ENCODE assay signal across 21 cellular contexts in genomic region chr6:24838994-24839393, GRCh38. TPM values are rescaled to one million over a fixed set of nuclear protein-coding genes. Genes with fewer than 3 reads are reported as not detected.
DNase-seq lines count a peak whose midpoint lies in the region; ATAC-seq, FAIRE-seq and TF ChIP-seq lines count a peak whose summit lies in the region.
"Had no signal": no experiment of that assay in that cellular context is flagged by ENCODE, and none has a peak within 500 bp of the region (broad histone marks: within the 10 kb centered on the region; RNA-seq: fewer than 3 reads in every experiment).

No MANE protein-coding gene starts in this region.

- WGBS in K562 (ENCODE audit: insufficient coverage, low coverage, missing lambda C conversion rate) = 0% methylated on average over 5 of the region's 5 CpGs
- 90 to 91% methylated on average over 5 of the region's 5 CpGs for WGBS in thyroid gland, 2 donors
- WGBS in aorta, 2 donors = 90 to 93% methylated on average over 5 of the region's 5 CpGs

- TF ChIP-seq CTCF in activated B cell treated with CpG ODN at 0.5 μM for 24 hours (IDR thresholded peaks at IDR 0.05) = no peak
- no peak for TF ChIP-seq CTCF in K562 (IDR thresholded peaks at IDR 0.05 in 2 of 3, conservative IDR thresholded peaks at IDR 0.05 in 1 of 3; ENCODE audit: insufficient read depth in 2 of 3, low read depth in 1 of 3, low read length in 3 of 3)
- TF ChIP-seq CTCF in thyroid gland (IDR thresholded peaks at IDR 0.05) = no peak
- no peak for TF ChIP-seq CTCF in D721Med (IDR thresholded peaks at IDR 0.05; ENCODE audit: insufficient read depth, missing control alignments)

- intact Hi-C loops in activated B cell treated with CpG ODN at 0.5 μM for 24 hours (cut with micrococcal nuclease) (no loop called here), K562 (cut with micrococcal nuclease) (no loop called here), thyroid gland (cut with DNase I) (no loop called here), aorta (cut with DNase I) (no loop called here)

- H2AFZ ChIP-seq in K562 (ENCODE audit: low read depth, low read length) = no peak overlapping the region
- H2AFZ ChIP-seq: hepatocyte had no signal

- no peak for TF ChIP-seq POLR2A in K562 (conservative IDR thresholded peaks at IDR 0.05)
- TF ChIP-seq POLR2A in thyroid gland (IDR thresholded peaks at IDR 0.05) = no peak

- H3K27me3 ChIP-seq in K562 (ENCODE audit: control insufficient read depth in 2 of 2, insufficient read depth in 2 of 2, low read length in 2 of 2) (peaks cover 15 to 28% of the 10 kb centered on the region in 2 experiments), thyroid gland (no peaks in the 10 kb centered on the region), aorta (ENCODE audit: control insufficient read depth in 1 of 2, insufficient read depth in 2 of 2, low read length in 1 of 2) (no peaks in the 10 kb centered on the region)
- H3K27me3 ChIP-seq: hepatocyte had no signal

- ATAC-seq in activated B cell treated with CpG ODN at 0.5 μM for 24 hours (ENCODE audit: low read depth) (no peak), K562 (no peak), aorta (ENCODE audit: low FRiP score) (no peak)
- ATAC-seq: foreskin keratinocyte, left ventricle myocardium superior had no signal

- H3K27ac Mint-ChIP-seq in activated B cell treated with CpG ODN at 0.5 μM for 24 hours = peak overlapping the region; percentile 72

- POLR2A ChIA-PET in activated B cell treated with CpG ODN at 0.5 μM for 24 hours (lab: Charles Lee) = interaction anchor here (0.5 kb wide), 1 partner anchor 48 kb away, joined by 4 read pairs; no protein-coding TSS in a partner anchor
- POLR2A ChIA-PET in K562 (lab: Yijun Ruan, JAX) = no interaction called here

- peaks cover 93% of the 10 kb centered on the region for H3K36me3 Mint-ChIP-seq in activated B cell treated with CpG ODN at 0.5 μM for 24 hours (ENCODE audit: low read depth)

- peak in 5 of 6 experiments; percentile 24 to 63 (median 50) for DNase-seq in stimulated activated naive CD4-positive, alpha-beta T cell (lab: John Stamatoyannopoulos, UW)
- no peak for DNase-seq in stimulated activated naive CD4-positive, alpha-beta T cell treated with Interleukin-2 at 50 U/mL for 16 hours (lab: John Stamatoyannopoulos, UW)
- DNase-seq in activated B cell treated with CpG ODN at 0.5 μM for 24 hours (no peak), K562 (ENCODE audit: extremely low read depth in 1 of 4, low spot score in 3 of 4) (no peak), thyroid gland (no peak), aorta (no peak), D721Med (ENCODE audit: insufficient read length, low spot score) (no peak)
- DNase-seq: effector CD4-positive, alpha-beta T cell; foreskin keratinocyte; HCEC 1CT; left ventricle myocardium superior; midbrain; NCI-H2171 treated with DMSO at 0.1 percent for 48 hours; NCI-H526 treated with DMSO at 0.1 percent for 48 hours had no signal

- H3K4me1 ChIP-seq in K562 (replicated peaks in 1 of 2; ENCODE audit: control insufficient read depth in 2 of 2, insufficient read depth in 2 of 2, low read length in 2 of 2) = no peaks in the 10 kb centered on the region
- peaks cover 45 to 60% of the 10 kb centered on the region in 2 donors for H3K4me1 ChIP-seq in thyroid gland
- H3K4me1 ChIP-seq in aorta (ENCODE audit: control insufficient read depth in 1 of 2, insufficient read depth in 2 of 2, low read length in 2 of 2) = no peaks in the 10 kb centered on the region
- H3K4me1 ChIP-seq: foreskin keratinocyte had no signal

- H3K4me1 Mint-ChIP-seq in activated B cell treated with CpG ODN at 0.5 μM for 24 hours = peaks cover 17% of the 10 kb centered on the region

- no peak for TF ChIP-seq EP300 in K562 (IDR thresholded peaks at IDR 0.05; ENCODE audit: low read length)

- H3K9me3 Mint-ChIP-seq in activated B cell treated with CpG ODN at 0.5 μM for 24 hours = no peaks in the 10 kb centered on the region

- no peak overlapping the region for H3K4me3 ChIP-seq in K562
- no peak overlapping the region for H3K4me3 ChIP-seq in thyroid gland (replicated peaks in 1 of 3)
- H3K4me3 ChIP-seq in aorta (ENCODE audit: low read length in 2 of 2) = no peak overlapping the region
- H3K4me3 ChIP-seq: hepatocyte, SK-N-MC had no signal

- H3K9me3 ChIP-seq in K562 (replicated peaks; ENCODE audit: control insufficient read depth, insufficient read depth, low read depth, low read length) = no peaks in the 10 kb centered on the region
- no peaks in the 10 kb centered on the region for H3K9me3 ChIP-seq in thyroid gland
- H3K9me3 ChIP-seq in aorta (ENCODE audit: control insufficient read depth, low read length) = no peaks in the 10 kb centered on the region

- no peak for TF ChIP-seq RAD21 in K562 (CRISPR knock-in tag; conservative IDR thresholded peaks at IDR 0.05 in 1 of 2, IDR thresholded peaks at IDR 0.05 in 1 of 2)

- no peaks in the 10 kb centered on the region for H3K27me3 Mint-ChIP-seq in activated B cell treated with CpG ODN at 0.5 μM for 24 hours

- H3K27ac ChIP-seq in K562 (ENCODE audit: extremely low read depth, low read depth, low read length) (no peak overlapping the region), thyroid gland (peak overlapping the region in 1 of 3 donors; percentile 14), aorta (ENCODE audit: low read depth in 1 of 2, low read length in 2 of 2) (no peak overlapping the region)
- H3K27ac ChIP-seq: foreskin keratinocyte, hepatocyte, RWPE1, SK-N-MC had no signal

- CTCF ChIA-PET in activated B cell treated with CpG ODN at 0.5 μM for 24 hours (lab: Charles Lee) (no interaction called here), K562 (lab: Yijun Ruan, JAX; ENCODE audit: low intra/inter-chr PET ratio) (no interaction called here)

- no peaks in the 10 kb centered on the region for H3K79me2 ChIP-seq in K562 (ENCODE audit: control insufficient read depth, insufficient read depth, low read length)
- H3K79me2 ChIP-seq: hepatocyte had no signal

- H3K36me3 ChIP-seq in K562 (ENCODE audit: control insufficient read depth, insufficient read depth, low read length) (no peaks in the 10 kb centered on the region), thyroid gland (no peaks in the 10 kb centered on the region), aorta (ENCODE audit: control insufficient read depth in 1 of 2, insufficient read depth in 2 of 2, low read length in 1 of 2) (no peaks in the 10 kb centered on the region)

- H3K9me1 ChIP-seq in K562 (ENCODE audit: control insufficient read depth, insufficient read depth, low read length) = no peaks in the 10 kb centered on the region

- FAIRE-seq in K562 (lab: Jason Lieb, UNC) (no peak), D721Med (lab: Jason Lieb, UNC) (no peak)

- H3K4me3 Mint-ChIP-seq in activated B cell treated with CpG ODN at 0.5 μM for 24 hours = no peak overlapping the region

- no peak overlapping the region for H3K4me2 ChIP-seq in K562 (ENCODE audit: insufficient read depth, low read length)
- H3K4me2 ChIP-seq: hepatocyte had no signal

- no peaks in the 10 kb centered on the region for H4K20me1 ChIP-seq in K562 (replicated peaks; ENCODE audit: control insufficient read depth, insufficient read depth, low read length)

- no peak overlapping the region for H3K9ac ChIP-seq in K562 (ENCODE audit: insufficient read depth in 1 of 2, low read depth in 2 of 2, low read length in 2 of 2)

- no TSS peak for BruUV-seq in K562 (replicated peaks; lab: Mats Ljungman, UMichigan)

- in situ Hi-C loops in K562 (cut with MboI) = no loop called here

TF ChIP-seq in K562, 482 proteins besides CTCF, POLR2A, EP300 and RAD21:
- peak; percentile 50; the same call in 1 of the 2 replicates for TF ChIP-seq MAFK (IDR thresholded peaks at IDR 0.05; ENCODE audit: low read length)
- TF ChIP-seq ZNF316 (IDR thresholded peaks at IDR 0.05) = peak; percentile 83
- TF ChIP-seq MAFF (IDR thresholded peaks at IDR 0.05; ENCODE audit: low read length) = peak; percentile 43; the same call in 1 of the 2 replicates
- TF ChIP-seq ZKSCAN3 (CRISPR knock-in tag; IDR thresholded peaks at IDR 0.05) = no peak
- TF ChIP-seq C11orf30 (IDR thresholded peaks at IDR 0.05; ENCODE audit: low read depth) = peak; percentile 69
- TF ChIP-seq MTA3 (IDR thresholded peaks at IDR 0.05; ENCODE audit: borderline replicate concordance) = no peak
- peak; percentile 68 for TF ChIP-seq MAFG (tag; conservative IDR thresholded peaks at IDR 0.05)

RNA-seq across cellular contexts. Expression of gene ARMH2, which starts 40.3 kb away (rescaled TPM):
- total RNA-seq in activated B cell treated with CpG ODN at 0.5 μM for 24 hours (2.1 and 2.3 TPM in 2 replicates), K562 (2014; rRNA removed) (not detected in 2 replicates), K562 (2014; rRNA removed; fragmentation: Illumina TruSeq; extraction: Trizol) (not detected in 2 replicates), K562 (2015; rRNA removed; fragmentation: Illumina TruSeq; extraction: Trizol) (not detected in 2 replicates), K562 (2021) (not detected in 2 replicates), thyroid gland (not detected), aorta (not detected)
- total RNA-seq in K562 (2011; cell fraction: chromatin; rRNA removed; ENCODE audit: low replicate concordance) = not detected in 2 replicates
- not detected in 2 replicates for total RNA-seq in K562 (2011; cell fraction: nucleolus; rRNA removed)
- not detected in 2 replicates for total RNA-seq in K562 (2011; cell fraction: nucleoplasm; rRNA removed)
- polyA plus RNA-seq in K562 (2011; rRNA removed) (not detected in 2 replicates), K562 (2014; fragmentation: Illumina TruSeq; extraction: Trizol) (not detected in 2 replicates), K562 (2014; fragmentation: Nextera tagmentation; extraction: Ambion mirVana) (not detected), K562 (2014; rRNA removed) (not detected in 2 replicates), aorta (not detected)
- polyA plus RNA-seq in K562 (2011; cell fraction: cytosol; rRNA removed) = not detected in 2 replicates
- polyA plus RNA-seq in K562 (2011; cell fraction: nucleus; rRNA removed) = not detected in 2 replicates
- polyA plus RNA-seq in K562 (2012) = not detected in 2 replicates
- not detected in 2 replicates for polyA minus RNA-seq in K562 (2011; rRNA and poly(A)+ RNA removed)
- polyA minus RNA-seq in K562 (2011; cell fraction: cytosol; rRNA and poly(A)+ RNA removed) = not detected in 2 replicates
- polyA minus RNA-seq in K562 (2011; cell fraction: nucleus; rRNA and poly(A)+ RNA removed) = not detected in 2 replicates
- total RNA-seq: chondrocyte, foreskin keratinocyte, hepatocyte, left ventricle myocardium superior, sciatic nerve, urinary bladder had no signal
- polyA plus RNA-seq: esophagus, foreskin keratinocyte, hepatocyte, urinary bladder had no signal

Comparison
In these comparisons a context has a peak if more than half of its experiments do, and no peak if none do; other contexts are left out.
1. DNase-seq: peak in stimulated activated naive CD4-positive, alpha-beta T cell (5 of 6); none in stimulated activated naive CD4-positive, alpha-beta T cell treated with Interleukin-2 at 50 U/mL for 16 hours (single experiment), activated B cell treated with CpG ODN at 0.5 μM for 24 hours (single experiment), K562 (0 of 4), thyroid gland (0 of 2), aorta (0 of 2) and D721Med (single experiment).